ENCODE assay signal across 10 cellular contexts in genomic region chr6:135008072-135008940, GRCh38. TPM values are rescaled to one million over a fixed set of nuclear protein-coding genes. Genes with fewer than 3 reads are reported as not detected.
DNase-seq lines count a peak whose midpoint lies in the region; ATAC-seq lines count a peak whose summit lies in the region.
"Had no signal": no experiment of that assay in that cellular context is flagged by ENCODE, and none has a peak within 500 bp of the region (broad histone marks: within the 10 kb centered on the region; RNA-seq: fewer than 3 reads in every experiment).

No MANE protein-coding gene starts in this region.

- ATAC-seq in GM18511 (IDR thresholded peaks at IDR 0.05; ENCODE audit: unreplicated experiment): peak; percentile 97
- peak; percentile 91 for ATAC-seq in GM21381 (IDR thresholded peaks at IDR 0.05; ENCODE audit: unreplicated experiment)
- ATAC-seq in HG03175 (IDR thresholded peaks at IDR 0.05; ENCODE audit: unreplicated experiment): peak; percentile 94
- ATAC-seq in left colon: peak; percentile 95
- ATAC-seq in Right ventricle myocardium inferior: no peak

- DNase-seq in left colon: no peak
- no peak for DNase-seq in pons (ENCODE audit: low spot score)
- no peak for DNase-seq in stimulated activated CD4-positive, alpha-beta T cell treated with anti-CD3 and anti-CD28 coated beads, Interleukin-12 subunit alpha, Interleukin-12 subunit beta, amount 100 ng/mL, for 4 hours
- DNase-seq in iPS-NIHi11 (ENCODE audit: low spot score): no peak
- DNase-seq in Right ventricle myocardium inferior (ENCODE audit: missing footprints): no peak
- DNase-seq: NCI-H1436 treated with DMSO at 0.1 percent for 48 hours, pancreas had no signal

- intact Hi-C loops in left colon (cut with DNase I, micrococcal nuclease): no loop called here
- intact Hi-C loops in Right ventricle myocardium inferior (cut with DNase I): no loop called here

RNA-seq across cellular contexts. Expression of gene HBS1L, which starts 46.3 kb away (rescaled TPM):
- 10 to 100 TPM; 48.9 to 50.0 TPM for total RNA-seq in left colon
- 95.1 TPM for total RNA-seq in Right ventricle myocardium inferior

RNA-seq across cellular contexts. Expression of gene ALDH8A1, which starts 58.4 kb away (rescaled TPM):
- under 1 TPM; 0.55 to 0.56 TPM for total RNA-seq in left colon
- not detected for total RNA-seq in Right ventricle myocardium inferior
